Comparison of ENCODE assay signal across 1 cellular context in genomic region chr10:666237-667012, GRCh38.
TF ChIP-seq lines count a peak whose summit lies in the region.

No MANE protein-coding gene starts in this region.

TF ChIP-seq in IMR-90, 13 proteins besides CTCF, POLR2A, EP300 and RAD21:
- TF ChIP-seq RFX5 (IDR thresholded peaks at IDR 0.05; ENCODE audit: low read depth, low read length) (no peak), FOS (IDR thresholded peaks at IDR 0.05; ENCODE audit: low read depth, low read length) (no peak), CHD1 (IDR thresholded peaks at IDR 0.05; ENCODE audit: low read depth, low read length) (no peak), NFE2L2 (IDR thresholded peaks at IDR 0.05; ENCODE audit: low read depth, low read length) (no peak), SMC3 (IDR thresholded peaks at IDR 0.05; ENCODE audit: low read depth, low read length) (no peak), MXI1 (IDR thresholded peaks at IDR 0.05; ENCODE audit: borderline replicate concordance, low read depth, low read length) (no peak), CEBPB (IDR thresholded peaks at IDR 0.05; ENCODE audit: low read depth, low read length) (no peak), MAZ (IDR thresholded peaks at IDR 0.05; ENCODE audit: borderline replicate concordance, low read depth, low read length) (no peak), ELK1 (IDR thresholded peaks at IDR 0.05; ENCODE audit: borderline replicate concordance, low read depth, low read length) (no peak), RCOR1 (IDR thresholded peaks at IDR 0.05; ENCODE audit: insufficient replicate concordance, low read length) (no peak), MAFK (IDR thresholded peaks at IDR 0.05; ENCODE audit: low read depth, low read length) (no peak), BHLHE40 (IDR thresholded peaks at IDR 0.05; ENCODE audit: low read depth, low read length) (no peak)
- TF ChIP-seq, protein P1, sequence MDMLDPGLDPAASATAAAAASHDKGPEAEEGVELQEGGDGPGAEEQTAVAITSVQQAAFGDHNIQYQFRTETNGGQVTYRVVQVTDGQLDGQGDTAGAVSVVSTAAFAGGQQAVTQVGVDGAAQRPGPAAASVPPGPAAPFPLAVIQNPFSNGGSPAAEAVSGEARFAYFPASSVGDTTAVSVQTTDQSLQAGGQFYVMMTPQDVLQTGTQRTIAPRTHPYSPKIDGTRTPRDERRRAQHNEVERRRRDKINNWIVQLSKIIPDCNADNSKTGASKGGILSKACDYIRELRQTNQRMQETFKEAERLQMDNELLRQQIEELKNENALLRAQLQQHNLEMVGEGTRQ (IDR thresholded peaks at IDR 0.05; ENCODE audit: low read depth, low read length), result no peak
